Comparison of ENCODE assay signal across 17 cellular contexts in the genomic region with DNA sequence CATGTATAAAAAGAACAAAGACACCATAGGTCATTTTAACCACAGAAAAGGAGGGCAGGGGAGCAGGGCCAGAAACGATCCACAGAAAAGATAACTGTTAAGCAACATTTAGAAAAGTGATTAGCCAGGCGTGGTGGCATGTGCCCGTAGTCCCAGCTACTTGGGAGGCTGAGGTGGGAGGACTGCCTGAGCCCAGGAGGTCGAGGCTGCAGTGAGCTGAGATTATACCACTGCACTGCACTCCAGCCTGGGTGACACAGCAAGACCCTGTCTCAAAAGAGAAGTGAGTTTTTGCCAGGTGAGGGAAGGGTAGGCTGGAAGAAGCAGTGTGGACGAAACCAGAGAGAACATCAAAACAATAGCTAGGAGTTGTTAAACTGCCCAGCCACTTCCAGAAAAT. TPM values are rescaled to one million over a fixed set of nuclear protein-coding genes. Genes with fewer than 3 reads are reported as not detected.
DNase-seq lines count a peak whose midpoint lies in the region; ATAC-seq and TF ChIP-seq lines count a peak whose summit lies in the region.
"Had no signal": no experiment of that assay in that cellular context is flagged by ENCODE, and none has a peak within 500 bp of the region (broad histone marks: within the 10 kb centered on the region; RNA-seq: fewer than 3 reads in every experiment).

No MANE protein-coding gene starts in this region.

- TF ChIP-seq CTCF in Calu3 (IDR thresholded peaks at IDR 0.05; ENCODE audit: unreplicated experiment), result no peak
- no peak for TF ChIP-seq CTCF in PC-3 (conservative IDR thresholded peaks at IDR 0.05; ENCODE audit: low read depth, low read length)
- no peak for TF ChIP-seq CTCF in neural crest cell (conservative IDR thresholded peaks at IDR 0.05)
- no peak for TF ChIP-seq CTCF in GM10248 (IDR thresholded peaks at IDR 0.05; ENCODE audit: control extremely low read depth, extremely low read depth, low read depth, missing control alignments)

- ATAC-seq in PC-3 (no peak), GM18873 (IDR thresholded peaks at IDR 0.05; ENCODE audit: low FRiP score, unreplicated experiment) (no peak)
- ATAC-seq: A549, GM23338 had no signal

- H4K20me1 ChIP-seq in PC-3 (ENCODE audit: low read length), result no peaks in the 10 kb centered on the region

- no peaks in the 10 kb centered on the region for H3K9me3 ChIP-seq in PC-3 (ENCODE audit: low read length)
- H3K9me3 ChIP-seq: SJSA1 had no signal

- no peak overlapping the region for H3K27ac ChIP-seq in PC-3 (ENCODE audit: low read length)
- H3K27ac ChIP-seq: RWPE1, SJSA1 had no signal

- POLR2A ChIA-PET in PC-3 (lab: Charles Lee; ENCODE audit: unreplicated experiment), result no interaction called here
- POLR2A ChIA-PET in GM10248 (lab: Yijun Ruan, JAX), result no interaction called here

- H3K79me2 ChIP-seq in PC-3 (ENCODE audit: low read length), result peaks cover 72% of the 10 kb centered on the region

- no peak for DNase-seq in activated T-cell treated with anti-CD3 and anti-CD28 coated beads, Interleukin-2, amount 50 U/mL, for 24 hours
- DNase-seq in activated T-cell treated with anti-CD3 and anti-CD28 coated beads for 4 hours (no peak), Calu3 (no peak), PC-3 (no peak), neural crest cell (ENCODE audit: low read depth, low spot score) (no peak), GM10248 (ENCODE audit: extremely low spot score) (no peak), SIG-M5 treated with dmso at 0.1 percent for 504 hours (lab: John Stamatoyannopoulos, UW; ENCODE audit: unreplicated experiment) (no peak)
- DNase-seq: DMS79, GDM1, NCI-H1105 treated with DMSO at 0.1 percent for 48 hours, NCI-H187 treated with DMSO at 0.1 percent for 48 hours, NCI-H510A had no signal

- BruUV-seq in Calu3 (replicated peaks; lab: Mats Ljungman, UMichigan), result no TSS peak
- no TSS peak for BruUV-seq in PC-3 (replicated peaks; lab: Mats Ljungman, UMichigan)

- intact Hi-C loops in Calu3 (cut with micrococcal nuclease; ENCODE audit: unreplicated experiment), result no loop called here
- intact Hi-C loops in PC-3 (cut with micrococcal nuclease), result no loop called here

- peaks cover 7% of the 10 kb centered on the region for H3K9me3 Mint-ChIP-seq in activated T-cell treated with anti-CD3 and anti-CD28 coated beads, Interleukin-2, amount 50 U/mL, for 24 hours
- H3K9me3 Mint-ChIP-seq in Calu3 (ENCODE audit: low read depth, unreplicated experiment), result peaks cover 7% of the 10 kb centered on the region
- peaks cover 7% of the 10 kb centered on the region for H3K9me3 Mint-ChIP-seq in neural crest cell

- H2AFZ ChIP-seq in PC-3 (ENCODE audit: low read length), result no peak overlapping the region
- H2AFZ ChIP-seq: GM23338 had no signal

- H3K36me3 ChIP-seq in PC-3 (ENCODE audit: low read depth, low read length), result peaks cover 22% of the 10 kb centered on the region

- H3K4me1 ChIP-seq in PC-3 (ENCODE audit: insufficient read depth, low read length), result peaks cover 12% of the 10 kb centered on the region; the same call in 1 of the 2 replicates

- H3K27me3 Mint-ChIP-seq in activated T-cell treated with anti-CD3 and anti-CD28 coated beads, Interleukin-2, amount 50 U/mL, for 24 hours, result no peaks in the 10 kb centered on the region
- H3K27me3 Mint-ChIP-seq in Calu3 (ENCODE audit: unreplicated experiment) (no peaks in the 10 kb centered on the region), neural crest cell (ENCODE audit: low read depth) (no peaks in the 10 kb centered on the region)

- peaks cover 79% of the 10 kb centered on the region for H3K36me3 Mint-ChIP-seq in activated T-cell treated with anti-CD3 and anti-CD28 coated beads, Interleukin-2, amount 50 U/mL, for 24 hours (ENCODE audit: low read depth)
- H3K36me3 Mint-ChIP-seq in Calu3 (ENCODE audit: insufficient read depth, unreplicated experiment), result peaks cover 44% of the 10 kb centered on the region
- peaks cover 23% of the 10 kb centered on the region for H3K36me3 Mint-ChIP-seq in neural crest cell (ENCODE audit: low read depth)

- peak overlapping the region; percentile 18 for H3K4me3 Mint-ChIP-seq in activated T-cell treated with anti-CD3 and anti-CD28 coated beads, Interleukin-2, amount 50 U/mL, for 24 hours
- H3K4me3 Mint-ChIP-seq in Calu3 (ENCODE audit: low read depth, unreplicated experiment) (no peak overlapping the region), neural crest cell (peak overlapping the region; percentile 55)

- no peaks in the 10 kb centered on the region for H3F3A ChIP-seq in PC-3 (ENCODE audit: low read length, unreplicated experiment)

- CTCF ChIA-PET in Calu3 (lab: Charles Lee), result no interaction called here
- CTCF ChIA-PET in PC-3 (lab: Charles Lee), result no interaction called here
- CTCF ChIA-PET in GM10248 (lab: Yijun Ruan, JAX), result interaction anchor here (2.3 kb wide), 1 partner anchor 18 kb away, joined by 6 read pairs; no protein-coding TSS in a partner anchor

- no peak overlapping the region for H3K4me3 ChIP-seq in PC-3 (ENCODE audit: low read length)
- H3K4me3 ChIP-seq: A549, GM23338, SJSA1 had no signal

- H3K27me3 ChIP-seq in PC-3 (ENCODE audit: low read length), result no peaks in the 10 kb centered on the region
- H3K27me3 ChIP-seq: SJSA1 had no signal

- H3K4me1 Mint-ChIP-seq in activated T-cell treated with anti-CD3 and anti-CD28 coated beads, Interleukin-2, amount 50 U/mL, for 24 hours (ENCODE audit: low read depth), result peaks cover 41% of the 10 kb centered on the region
- H3K4me1 Mint-ChIP-seq in Calu3 (ENCODE audit: low read depth, unreplicated experiment) (peaks cover 20% of the 10 kb centered on the region), neural crest cell (peaks cover 45% of the 10 kb centered on the region)

- no peaks in the 10 kb centered on the region for H3K9me2 ChIP-seq in PC-3 (replicated peaks; ENCODE audit: low read length)

- H3K4me2 ChIP-seq in PC-3 (ENCODE audit: low read length), result peak overlapping the region; percentile 12; the same call in 1 of the 2 replicates
- H3K4me2 ChIP-seq: A549, GM23338 had no signal

- no peak overlapping the region for H3K9ac ChIP-seq in PC-3 (ENCODE audit: low read length)

- H3K27ac Mint-ChIP-seq in activated T-cell treated with anti-CD3 and anti-CD28 coated beads, Interleukin-2, amount 50 U/mL, for 24 hours, result peak overlapping the region; percentile 57
- H3K27ac Mint-ChIP-seq in Calu3 (ENCODE audit: unreplicated experiment) (peak overlapping the region; percentile 43), neural crest cell (ENCODE audit: unreplicated experiment) (no peak overlapping the region)
- H3K27ac Mint-ChIP-seq: GM23338 had no signal

RNA-seq across cellular contexts. Expression of a gene that starts 3.3 kb away (rescaled TPM):
- total RNA-seq in Calu3 (2022), result 101 and 105 TPM in 2 replicates
- 60.5 and 65.4 TPM in 2 replicates for total RNA-seq in PC-3 (2014; rRNA removed)
- 69.8 and 71.1 TPM in 2 replicates for total RNA-seq in neural crest cell

RNA-seq across cellular contexts. Expression of a gene that starts 3.9 kb away (rescaled TPM):
- 4.6 and 5.8 TPM in 2 replicates for total RNA-seq in Calu3 (2022)
- 1.6 and 4.4 TPM in 2 replicates for total RNA-seq in PC-3 (2014; rRNA removed)
- 6.8 and 7.8 TPM in 2 replicates for total RNA-seq in neural crest cell

RNA-seq across cellular contexts. Expression of a gene that starts 36.6 kb away (rescaled TPM):
- total RNA-seq in Calu3 (2022), result 1.2 and 1.3 TPM in 2 replicates
- total RNA-seq in PC-3 (2014; rRNA removed), result 1.3 and 2.5 TPM in 2 replicates
- total RNA-seq in neural crest cell, result 12.9 and 15.1 TPM in 2 replicates
